Comparison of ENCODE assay signal across 1 cellular context in genomic region chr6:137172734-137173431, GRCh38.
A peak's percentile ranks its signal among the peaks of the same experiment; 100 is the strongest.
TF ChIP-seq lines count a peak whose summit lies in the region.

No MANE protein-coding gene starts in this region.

TF ChIP-seq in GM12878, 131 proteins besides CTCF, POLR2A, EP300 and RAD21:
- TF ChIP-seq NR2C2 (IDR thresholded peaks at IDR 0.05; ENCODE audit: borderline replicate concordance, control insufficient read depth, insufficient read length, low read depth) (no peak), NFIC (IDR thresholded peaks at IDR 0.05; ENCODE audit: low read depth, low read length) (peak; percentile 71), RELB (IDR thresholded peaks at IDR 0.05; ENCODE audit: low read depth) (peak; percentile 62; the same call in 1 of the 2 replicates), ZSCAN29 (IDR thresholded peaks at IDR 0.05) (no peak), ZBTB33 (IDR thresholded peaks at IDR 0.05) (0 out of 2 replicates have a peak, but pooled peaks have one; percentile 18), CUX1 (IDR thresholded peaks at IDR 0.05; ENCODE audit: insufficient replicate concordance, low read depth, low read length) (no peak), PAX8 (IDR thresholded peaks at IDR 0.05) (peak; percentile 43; the same call in 1 of the 2 replicates), PAX5 (IDR thresholded peaks at IDR 0.05; ENCODE audit: borderline replicate concordance, low read depth, low read length) (peak; percentile 97), PML (IDR thresholded peaks at IDR 0.05; ENCODE audit: low read length) (no peak), HCFC1 (IDR thresholded peaks at IDR 0.05; ENCODE audit: low read length) (no peak), NBN (IDR thresholded peaks at IDR 0.05) (peak; percentile 47; the same call in 1 of the 2 replicates), ZNF217 (IDR thresholded peaks at IDR 0.05) (0 out of 2 replicates have a peak, but pooled peaks have one; percentile 16), FOS (IDR thresholded peaks at IDR 0.05; ENCODE audit: borderline replicate concordance, extremely low read depth, insufficient read length) (no peak), SUPT20H (IDR thresholded peaks at IDR 0.05; ENCODE audit: borderline replicate concordance, control insufficient read depth, low read depth, low read length) (no peak), MLLT1 (IDR thresholded peaks at IDR 0.05) (peak; percentile 45; the same call in 1 of the 2 replicates), RELA (IDR thresholded peaks at IDR 0.05; ENCODE audit: borderline replicate concordance, partially characterized antibody) (no peak), FOXM1 (IDR thresholded peaks at IDR 0.05; ENCODE audit: low read depth, low read length) (peak; percentile 48; the same call in 1 of the 2 replicates), CBX5 (IDR thresholded peaks at IDR 0.05; ENCODE audit: low read depth) (0 out of 2 replicates have a peak, but pooled peaks have one; percentile 8)
- TF ChIP-seq, protein P1, sequence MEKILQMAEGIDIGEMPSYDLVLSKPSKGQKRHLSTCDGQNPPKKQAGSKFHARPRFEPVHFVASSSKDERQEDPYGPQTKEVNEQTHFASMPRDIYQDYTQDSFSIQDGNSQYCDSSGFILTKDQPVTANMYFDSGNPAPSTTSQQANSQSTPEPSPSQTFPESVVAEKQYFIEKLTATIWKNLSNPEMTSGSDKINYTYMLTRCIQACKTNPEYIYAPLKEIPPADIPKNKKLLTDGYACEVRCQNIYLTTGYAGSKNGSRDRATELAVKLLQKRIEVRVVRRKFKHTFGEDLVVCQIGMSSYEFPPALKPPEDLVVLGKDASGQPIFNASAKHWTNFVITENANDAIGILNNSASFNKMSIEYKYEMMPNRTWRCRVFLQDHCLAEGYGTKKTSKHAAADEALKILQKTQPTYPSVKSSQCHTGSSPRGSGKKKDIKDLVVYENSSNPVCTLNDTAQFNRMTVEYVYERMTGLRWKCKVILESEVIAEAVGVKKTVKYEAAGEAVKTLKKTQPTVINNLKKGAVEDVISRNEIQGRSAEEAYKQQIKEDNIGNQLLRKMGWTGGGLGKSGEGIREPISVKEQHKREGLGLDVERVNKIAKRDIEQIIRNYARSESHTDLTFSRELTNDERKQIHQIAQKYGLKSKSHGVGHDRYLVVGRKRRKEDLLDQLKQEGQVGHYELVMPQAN (conservative IDR thresholded peaks at IDR 0.05): no peak
- TF ChIP-seq, protein P2, sequence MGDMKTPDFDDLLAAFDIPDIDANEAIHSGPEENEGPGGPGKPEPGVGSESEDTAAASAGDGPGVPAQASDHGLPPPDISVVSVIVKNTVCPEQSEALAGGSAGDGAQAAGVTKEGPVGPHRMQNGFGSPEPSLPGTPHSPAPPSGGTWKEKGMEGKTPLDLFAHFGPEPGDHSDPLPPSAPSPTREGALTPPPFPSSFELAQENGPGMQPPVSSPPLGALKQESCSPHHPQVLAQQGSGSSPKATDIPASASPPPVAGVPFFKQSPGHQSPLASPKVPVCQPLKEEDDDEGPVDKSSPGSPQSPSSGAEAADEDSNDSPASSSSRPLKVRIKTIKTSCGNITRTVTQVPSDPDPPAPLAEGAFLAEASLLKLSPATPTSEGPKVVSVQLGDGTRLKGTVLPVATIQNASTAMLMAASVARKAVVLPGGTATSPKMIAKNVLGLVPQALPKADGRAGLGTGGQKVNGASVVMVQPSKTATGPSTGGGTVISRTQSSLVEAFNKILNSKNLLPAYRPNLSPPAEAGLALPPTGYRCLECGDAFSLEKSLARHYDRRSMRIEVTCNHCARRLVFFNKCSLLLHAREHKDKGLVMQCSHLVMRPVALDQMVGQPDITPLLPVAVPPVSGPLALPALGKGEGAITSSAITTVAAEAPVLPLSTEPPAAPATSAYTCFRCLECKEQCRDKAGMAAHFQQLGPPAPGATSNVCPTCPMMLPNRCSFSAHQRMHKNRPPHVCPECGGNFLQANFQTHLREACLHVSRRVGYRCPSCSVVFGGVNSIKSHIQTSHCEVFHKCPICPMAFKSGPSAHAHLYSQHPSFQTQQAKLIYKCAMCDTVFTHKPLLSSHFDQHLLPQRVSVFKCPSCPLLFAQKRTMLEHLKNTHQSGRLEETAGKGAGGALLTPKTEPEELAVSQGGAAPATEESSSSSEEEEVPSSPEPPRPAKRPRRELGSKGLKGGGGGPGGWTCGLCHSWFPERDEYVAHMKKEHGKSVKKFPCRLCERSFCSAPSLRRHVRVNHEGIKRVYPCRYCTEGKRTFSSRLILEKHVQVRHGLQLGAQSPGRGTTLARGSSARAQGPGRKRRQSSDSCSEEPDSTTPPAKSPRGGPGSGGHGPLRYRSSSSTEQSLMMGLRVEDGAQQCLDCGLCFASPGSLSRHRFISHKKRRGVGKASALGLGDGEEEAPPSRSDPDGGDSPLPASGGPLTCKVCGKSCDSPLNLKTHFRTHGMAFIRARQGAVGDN (IDR thresholded peaks at IDR 0.05): peak; percentile 17; the same call in 1 of the 2 replicates
